In genomic region chr6:129678463-129678862, GRCh38 we compare ENCODE assay signal across 1 cellular context.
TF ChIP-seq lines count a peak whose summit lies in the region.

No MANE protein-coding gene starts in this region.

TF ChIP-seq in A549, 52 proteins besides CTCF, POLR2A, EP300 and RAD21 (continued from another document):
- no peak for TF ChIP-seq MYC (IDR thresholded peaks at IDR 0.05; ENCODE audit: borderline replicate concordance, low read length)
